1 cellular context compared by ENCODE assay signal in the genomic region with DNA sequence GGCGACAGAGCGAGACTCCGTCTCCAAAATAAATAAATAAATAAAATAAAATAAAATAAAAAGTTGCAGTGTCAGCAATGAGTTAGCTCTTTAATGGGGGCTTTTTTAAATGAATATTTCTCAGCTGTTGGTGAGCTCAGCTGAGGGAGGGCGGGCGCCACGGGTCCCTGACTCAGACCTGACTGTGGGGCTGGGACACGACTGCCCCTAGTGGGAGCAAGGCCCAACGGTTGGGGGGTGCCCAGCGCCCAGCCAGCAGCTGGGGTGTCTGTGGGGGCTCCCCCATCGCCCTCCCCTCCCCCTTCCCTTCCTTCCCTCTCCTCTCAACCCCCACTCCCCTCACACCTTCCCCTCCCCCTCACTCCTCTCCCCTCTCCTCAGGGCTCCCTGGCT.
A peak's percentile ranks its signal among the peaks of the same experiment; 100 is the strongest.
TF ChIP-seq lines count a peak whose summit lies in the region.

No MANE protein-coding gene starts in this region.

TF ChIP-seq in K562, 482 proteins besides CTCF, POLR2A, EP300 and RAD21 (continued from another document and continues in another):
- TF ChIP-seq, protein P1, sequence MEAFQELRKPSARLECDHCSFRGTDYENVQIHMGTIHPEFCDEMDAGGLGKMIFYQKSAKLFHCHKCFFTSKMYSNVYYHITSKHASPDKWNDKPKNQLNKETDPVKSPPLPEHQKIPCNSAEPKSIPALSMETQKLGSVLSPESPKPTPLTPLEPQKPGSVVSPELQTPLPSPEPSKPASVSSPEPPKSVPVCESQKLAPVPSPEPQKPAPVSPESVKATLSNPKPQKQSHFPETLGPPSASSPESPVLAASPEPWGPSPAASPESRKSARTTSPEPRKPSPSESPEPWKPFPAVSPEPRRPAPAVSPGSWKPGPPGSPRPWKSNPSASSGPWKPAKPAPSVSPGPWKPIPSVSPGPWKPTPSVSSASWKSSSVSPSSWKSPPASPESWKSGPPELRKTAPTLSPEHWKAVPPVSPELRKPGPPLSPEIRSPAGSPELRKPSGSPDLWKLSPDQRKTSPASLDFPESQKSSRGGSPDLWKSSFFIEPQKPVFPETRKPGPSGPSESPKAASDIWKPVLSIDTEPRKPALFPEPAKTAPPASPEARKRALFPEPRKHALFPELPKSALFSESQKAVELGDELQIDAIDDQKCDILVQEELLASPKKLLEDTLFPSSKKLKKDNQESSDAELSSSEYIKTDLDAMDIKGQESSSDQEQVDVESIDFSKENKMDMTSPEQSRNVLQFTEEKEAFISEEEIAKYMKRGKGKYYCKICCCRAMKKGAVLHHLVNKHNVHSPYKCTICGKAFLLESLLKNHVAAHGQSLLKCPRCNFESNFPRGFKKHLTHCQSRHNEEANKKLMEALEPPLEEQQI (IDR thresholded peaks at IDR 0.05) = no peak
- TF ChIP-seq, protein P2, sequence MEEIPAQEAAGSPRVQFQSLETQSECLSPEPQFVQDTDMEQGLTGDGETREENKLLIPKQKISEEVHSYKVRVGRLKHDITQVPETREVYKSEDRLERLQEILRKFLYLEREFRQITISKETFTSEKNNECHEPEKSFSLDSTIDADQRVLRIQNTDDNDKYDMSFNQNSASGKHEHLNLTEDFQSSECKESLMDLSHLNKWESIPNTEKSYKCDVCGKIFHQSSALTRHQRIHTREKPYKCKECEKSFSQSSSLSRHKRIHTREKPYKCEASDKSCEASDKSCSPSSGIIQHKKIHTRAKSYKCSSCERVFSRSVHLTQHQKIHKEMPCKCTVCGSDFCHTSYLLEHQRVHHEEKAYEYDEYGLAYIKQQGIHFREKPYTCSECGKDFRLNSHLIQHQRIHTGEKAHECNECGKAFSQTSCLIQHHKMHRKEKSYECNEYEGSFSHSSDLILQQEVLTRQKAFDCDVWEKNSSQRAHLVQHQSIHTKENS (CRISPR knock-in tag; IDR thresholded peaks at IDR 0.05) = no peak
- no peak for TF ChIP-seq HMG20A (CRISPR knock-in tag; conservative IDR thresholded peaks at IDR 0.05)
- TF ChIP-seq NBN (IDR thresholded peaks at IDR 0.05; ENCODE audit: low read depth) = no peak
- TF ChIP-seq, protein P3, sequence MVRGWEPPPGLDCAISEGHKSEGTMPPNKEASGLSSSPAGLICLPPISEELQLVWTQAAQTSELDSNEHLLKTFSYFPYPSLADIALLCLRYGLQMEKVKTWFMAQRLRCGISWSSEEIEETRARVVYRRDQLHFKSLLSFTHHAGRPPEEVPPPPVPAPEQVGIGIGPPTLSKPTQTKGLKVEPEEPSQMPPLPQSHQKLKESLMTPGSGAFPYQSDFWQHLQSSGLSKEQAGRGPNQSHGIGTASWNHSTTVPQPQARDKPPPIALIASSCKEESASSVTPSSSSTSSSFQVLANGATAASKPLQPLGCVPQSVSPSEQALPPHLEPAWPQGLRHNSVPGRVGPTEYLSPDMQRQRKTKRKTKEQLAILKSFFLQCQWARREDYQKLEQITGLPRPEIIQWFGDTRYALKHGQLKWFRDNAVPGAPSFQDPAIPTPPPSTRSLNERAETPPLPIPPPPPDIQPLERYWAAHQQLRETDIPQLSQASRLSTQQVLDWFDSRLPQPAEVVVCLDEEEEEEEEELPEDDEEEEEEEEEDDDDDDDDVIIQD (CRISPR knock-in tag; IDR thresholded peaks at IDR 0.05) = no peak
- TF ChIP-seq, protein P4, sequence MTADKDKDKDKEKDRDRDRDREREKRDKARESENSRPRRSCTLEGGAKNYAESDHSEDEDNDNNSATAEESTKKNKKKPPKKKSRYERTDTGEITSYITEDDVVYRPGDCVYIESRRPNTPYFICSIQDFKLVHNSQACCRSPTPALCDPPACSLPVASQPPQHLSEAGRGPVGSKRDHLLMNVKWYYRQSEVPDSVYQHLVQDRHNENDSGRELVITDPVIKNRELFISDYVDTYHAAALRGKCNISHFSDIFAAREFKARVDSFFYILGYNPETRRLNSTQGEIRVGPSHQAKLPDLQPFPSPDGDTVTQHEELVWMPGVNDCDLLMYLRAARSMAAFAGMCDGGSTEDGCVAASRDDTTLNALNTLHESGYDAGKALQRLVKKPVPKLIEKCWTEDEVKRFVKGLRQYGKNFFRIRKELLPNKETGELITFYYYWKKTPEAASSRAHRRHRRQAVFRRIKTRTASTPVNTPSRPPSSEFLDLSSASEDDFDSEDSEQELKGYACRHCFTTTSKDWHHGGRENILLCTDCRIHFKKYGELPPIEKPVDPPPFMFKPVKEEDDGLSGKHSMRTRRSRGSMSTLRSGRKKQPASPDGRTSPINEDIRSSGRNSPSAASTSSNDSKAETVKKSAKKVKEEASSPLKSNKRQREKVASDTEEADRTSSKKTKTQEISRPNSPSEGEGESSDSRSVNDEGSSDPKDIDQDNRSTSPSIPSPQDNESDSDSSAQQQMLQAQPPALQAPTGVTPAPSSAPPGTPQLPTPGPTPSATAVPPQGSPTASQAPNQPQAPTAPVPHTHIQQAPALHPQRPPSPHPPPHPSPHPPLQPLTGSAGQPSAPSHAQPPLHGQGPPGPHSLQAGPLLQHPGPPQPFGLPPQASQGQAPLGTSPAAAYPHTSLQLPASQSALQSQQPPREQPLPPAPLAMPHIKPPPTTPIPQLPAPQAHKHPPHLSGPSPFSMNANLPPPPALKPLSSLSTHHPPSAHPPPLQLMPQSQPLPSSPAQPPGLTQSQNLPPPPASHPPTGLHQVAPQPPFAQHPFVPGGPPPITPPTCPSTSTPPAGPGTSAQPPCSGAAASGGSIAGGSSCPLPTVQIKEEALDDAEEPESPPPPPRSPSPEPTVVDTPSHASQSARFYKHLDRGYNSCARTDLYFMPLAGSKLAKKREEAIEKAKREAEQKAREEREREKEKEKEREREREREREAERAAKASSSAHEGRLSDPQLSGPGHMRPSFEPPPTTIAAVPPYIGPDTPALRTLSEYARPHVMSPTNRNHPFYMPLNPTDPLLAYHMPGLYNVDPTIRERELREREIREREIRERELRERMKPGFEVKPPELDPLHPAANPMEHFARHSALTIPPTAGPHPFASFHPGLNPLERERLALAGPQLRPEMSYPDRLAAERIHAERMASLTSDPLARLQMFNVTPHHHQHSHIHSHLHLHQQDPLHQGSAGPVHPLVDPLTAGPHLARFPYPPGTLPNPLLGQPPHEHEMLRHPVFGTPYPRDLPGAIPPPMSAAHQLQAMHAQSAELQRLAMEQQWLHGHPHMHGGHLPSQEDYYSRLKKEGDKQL (CRISPR knock-in tag; IDR thresholded peaks at IDR 0.05; ENCODE audit: borderline replicate concordance) = no peak
- no peak for TF ChIP-seq CTBP1 (IDR thresholded peaks at IDR 0.05; ENCODE audit: borderline replicate concordance)
- no peak for TF ChIP-seq MYC (IDR thresholded peaks at IDR 0.05; ENCODE audit: low read depth, low read length)
- TF ChIP-seq MYC (CRISPR knock-in tag; IDR thresholded peaks at IDR 0.05; ENCODE audit: borderline replicate concordance, low read depth) = no peak
- TF ChIP-seq ZNF121 (CRISPR knock-in tag; conservative IDR thresholded peaks at IDR 0.05) = no peak
- TF ChIP-seq TCF3 (CRISPR knock-in tag; IDR thresholded peaks at IDR 0.05) = no peak
- TF ChIP-seq, protein P5, sequence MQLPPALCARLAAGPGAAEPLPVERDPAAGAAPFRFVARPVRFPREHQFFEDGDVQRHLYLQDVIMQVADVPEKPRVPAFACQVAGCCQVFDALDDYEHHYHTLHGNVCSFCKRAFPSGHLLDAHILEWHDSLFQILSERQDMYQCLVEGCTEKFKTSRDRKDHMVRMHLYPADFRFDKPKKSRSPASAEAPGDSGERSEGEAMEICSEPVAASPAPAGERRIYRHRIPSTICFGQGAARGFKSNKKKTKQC (CRISPR knock-in tag; IDR thresholded peaks at IDR 0.05) = no peak
- TF ChIP-seq, protein P6, sequence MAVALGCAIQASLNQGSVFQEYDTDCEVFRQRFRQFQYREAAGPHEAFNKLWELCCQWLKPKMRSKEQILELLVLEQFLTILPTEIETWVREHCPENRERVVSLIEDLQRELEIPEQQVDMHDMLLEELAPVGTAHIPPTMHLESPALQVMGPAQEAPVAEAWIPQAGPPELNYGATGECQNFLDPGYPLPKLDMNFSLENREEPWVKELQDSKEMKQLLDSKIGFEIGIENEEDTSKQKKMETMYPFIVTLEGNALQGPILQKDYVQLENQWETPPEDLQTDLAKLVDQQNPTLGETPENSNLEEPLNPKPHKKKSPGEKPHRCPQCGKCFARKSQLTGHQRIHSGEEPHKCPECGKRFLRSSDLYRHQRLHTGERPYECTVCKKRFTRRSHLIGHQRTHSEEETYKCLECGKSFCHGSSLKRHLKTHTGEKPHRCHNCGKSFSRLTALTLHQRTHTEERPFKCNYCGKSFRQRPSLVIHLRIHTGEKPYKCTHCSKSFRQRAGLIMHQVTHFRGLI (CRISPR knock-in tag; IDR thresholded peaks at IDR 0.05) = no peak
- TF ChIP-seq, protein P7, sequence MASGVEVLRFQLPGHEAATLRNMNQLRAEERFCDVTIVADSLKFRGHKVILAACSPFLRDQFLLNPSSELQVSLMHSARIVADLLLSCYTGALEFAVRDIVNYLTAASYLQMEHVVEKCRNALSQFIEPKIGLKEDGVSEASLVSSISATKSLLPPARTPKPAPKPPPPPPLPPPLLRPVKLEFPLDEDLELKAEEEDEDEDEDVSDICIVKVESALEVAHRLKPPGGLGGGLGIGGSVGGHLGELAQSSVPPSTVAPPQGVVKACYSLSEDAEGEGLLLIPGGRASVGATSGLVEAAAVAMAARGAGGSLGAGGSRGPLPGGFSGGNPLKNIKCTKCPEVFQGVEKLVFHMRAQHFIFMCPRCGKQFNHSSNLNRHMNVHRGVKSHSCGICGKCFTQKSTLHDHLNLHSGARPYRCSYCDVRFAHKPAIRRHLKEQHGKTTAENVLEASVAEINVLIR (CRISPR knock-in tag; IDR thresholded peaks at IDR 0.05) = no peak
- TF ChIP-seq SP2 (IDR thresholded peaks at IDR 0.05; ENCODE audit: extremely low read depth, low read depth, low read length, poor library complexity, severe bottlenecking) = no peak
- TF ChIP-seq, protein P8, sequence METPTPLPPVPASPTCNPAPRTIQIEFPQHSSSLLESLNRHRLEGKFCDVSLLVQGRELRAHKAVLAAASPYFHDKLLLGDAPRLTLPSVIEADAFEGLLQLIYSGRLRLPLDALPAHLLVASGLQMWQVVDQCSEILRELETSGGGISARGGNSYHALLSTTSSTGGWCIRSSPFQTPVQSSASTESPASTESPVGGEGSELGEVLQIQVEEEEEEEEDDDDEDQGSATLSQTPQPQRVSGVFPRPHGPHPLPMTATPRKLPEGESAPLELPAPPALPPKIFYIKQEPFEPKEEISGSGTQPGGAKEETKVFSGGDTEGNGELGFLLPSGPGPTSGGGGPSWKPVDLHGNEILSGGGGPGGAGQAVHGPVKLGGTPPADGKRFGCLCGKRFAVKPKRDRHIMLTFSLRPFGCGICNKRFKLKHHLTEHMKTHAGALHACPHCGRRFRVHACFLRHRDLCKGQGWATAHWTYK (CRISPR knock-in tag; IDR thresholded peaks at IDR 0.05) = no peak
- no peak for TF ChIP-seq PHF8 (IDR thresholded peaks at IDR 0.05; ENCODE audit: borderline replicate concordance, low read length)
- 0 out of 2 replicates have a peak, but pooled peaks have one; percentile 16 for TF ChIP-seq MAFF (IDR thresholded peaks at IDR 0.05; ENCODE audit: low read length)
- no peak for TF ChIP-seq ZKSCAN8 (CRISPR knock-in tag; IDR thresholded peaks at IDR 0.05)
- TF ChIP-seq HDAC2 (IDR thresholded peaks at IDR 0.05) = no peak
- TF ChIP-seq, protein P9, sequence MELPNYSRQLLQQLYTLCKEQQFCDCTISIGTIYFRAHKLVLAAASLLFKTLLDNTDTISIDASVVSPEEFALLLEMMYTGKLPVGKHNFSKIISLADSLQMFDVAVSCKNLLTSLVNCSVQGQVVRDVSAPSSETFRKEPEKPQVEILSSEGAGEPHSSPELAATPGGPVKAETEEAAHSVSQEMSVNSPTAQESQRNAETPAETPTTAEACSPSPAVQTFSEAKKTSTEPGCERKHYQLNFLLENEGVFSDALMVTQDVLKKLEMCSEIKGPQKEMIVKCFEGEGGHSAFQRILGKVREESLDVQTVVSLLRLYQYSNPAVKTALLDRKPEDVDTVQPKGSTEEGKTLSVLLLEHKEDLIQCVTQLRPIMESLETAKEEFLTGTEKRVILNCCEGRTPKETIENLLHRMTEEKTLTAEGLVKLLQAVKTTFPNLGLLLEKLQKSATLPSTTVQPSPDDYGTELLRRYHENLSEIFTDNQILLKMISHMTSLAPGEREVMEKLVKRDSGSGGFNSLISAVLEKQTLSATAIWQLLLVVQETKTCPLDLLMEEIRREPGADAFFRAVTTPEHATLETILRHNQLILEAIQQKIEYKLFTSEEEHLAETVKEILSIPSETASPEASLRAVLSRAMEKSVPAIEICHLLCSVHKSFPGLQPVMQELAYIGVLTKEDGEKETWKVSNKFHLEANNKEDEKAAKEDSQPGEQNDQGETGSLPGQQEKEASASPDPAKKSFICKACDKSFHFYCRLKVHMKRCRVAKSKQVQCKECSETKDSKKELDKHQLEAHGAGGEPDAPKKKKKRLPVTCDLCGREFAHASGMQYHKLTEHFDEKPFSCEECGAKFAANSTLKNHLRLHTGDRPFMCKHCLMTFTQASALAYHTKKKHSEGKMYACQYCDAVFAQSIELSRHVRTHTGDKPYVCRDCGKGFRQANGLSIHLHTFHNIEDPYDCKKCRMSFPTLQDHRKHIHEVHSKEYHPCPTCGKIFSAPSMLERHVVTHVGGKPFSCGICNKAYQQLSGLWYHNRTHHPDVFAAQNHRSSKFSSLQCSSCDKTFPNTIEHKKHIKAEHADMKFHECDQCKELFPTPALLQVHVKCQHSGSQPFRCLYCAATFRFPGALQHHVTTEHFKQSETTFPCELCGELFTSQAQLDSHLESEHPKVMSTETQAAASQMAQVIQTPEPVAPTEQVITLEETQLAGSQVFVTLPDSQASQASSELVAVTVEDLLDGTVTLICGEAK (IDR thresholded peaks at IDR 0.05) = no peak
- TF ChIP-seq, protein P9 (CRISPR knock-in tag; IDR thresholded peaks at IDR 0.05) = no peak
- TF ChIP-seq ZNF445 (CRISPR knock-in tag; IDR thresholded peaks at IDR 0.05; ENCODE audit: low read depth) = no peak
- TF ChIP-seq KLF1 (tag; IDR thresholded peaks at IDR 0.05) = no peak
